Comparison of ENCODE assay signal across 33 cellular contexts in genomic region chr14:54451961-54452360, GRCh38. TPM values are rescaled to one million over a fixed set of nuclear protein-coding genes. Genes with fewer than 3 reads are reported as not detected.
"Had no signal": no experiment of that assay in that cellular context is flagged by ENCODE, and none has a peak within 500 bp of the region (broad histone marks: within the 10 kb centered on the region; RNA-seq: fewer than 3 reads in every experiment).

No MANE protein-coding gene starts in this region.

- H3K27me3 ChIP-seq: adrenal gland, brain microvascular endothelial cell, breast epithelium had no signal

- H3K4me3 ChIP-seq: adrenal gland, body of pancreas, breast epithelium had no signal

- H3K9me3 Mint-ChIP-seq: activated B cell treated with CpG ODN at 0.5 μM for 24 hours; activated CD4-positive, alpha-beta memory T cell treated with anti-CD3 and anti-CD28 coated beads for 36 hours; activated CD4-positive, alpha-beta T cell treated with anti-CD3 and anti-CD28 coated beads, Interleukin-2, amount 10 ng/mL, durations not matched to agents 7 days and 5 days; activated naive CD4-positive, alpha-beta T cell treated with anti-CD3 and anti-CD28 coated beads for 36 hours; activated naive CD4-positive, alpha-beta T cell treated with anti-CD3 and anti-CD28 coated beads, Interleukin-2, amount 50 U/mL, for 72 hours; activated naive CD8-positive, alpha-beta T cell treated with anti-CD3 and anti-CD28 coated beads for 36 hours; activated T-cell treated with anti-CD3 and anti-CD28 coated beads, Interleukin-2, amount 50 U/mL, for 24 hours; T-helper 1 cell treated with Interleukin-12 subunit alpha and Interleukin-12 subunit beta and Interleukin-4 antibody, amounts not matched to agents 30 μg/mL and 1 μg/mL, for 36 hours; T-helper 2 cell treated with Interferon-gamma antibody and Interleukin-4, amounts not matched to agents 5 μg/mL and 100 μg/mL, for 36 hours had no signal

- H3K36me3 ChIP-seq: adrenal gland, brain microvascular endothelial cell, breast epithelium had no signal

- DNase-seq: activated B cell treated with CpG ODN at 0.5 μM for 24 hours; activated CD4-positive, alpha-beta memory T cell treated with anti-CD3 and anti-CD28 coated beads for 36 hours; activated CD4-positive, alpha-beta T cell treated with anti-CD3 and anti-CD28 coated beads for 4 hours; activated CD4-positive, alpha-beta T cell treated with anti-CD3 and anti-CD28 coated beads, Interleukin-2, amount 10 ng/mL, durations not matched to agents 7 days and 5 days; activated CD4-positive, CD25-positive, alpha-beta regulatory T cell treated with anti-CD3 and anti-CD28 coated beads, Interleukin-2, amount 50 U/mL, for 72 hours; activated CD8-positive, alpha-beta memory T cell treated with anti-CD3 and anti-CD28 coated beads for 24 hours; activated CD8-positive, alpha-beta memory T cell treated with anti-CD3 and anti-CD28 coated beads, Interleukin-2, amount 10 ng/mL, durations not matched to agents 7 days and 5 days; activated CD8-positive, alpha-beta memory T cell treated with anti-CD3 and anti-CD28 coated beads, Interleukin-2, amount 50 U/mL, for 48 hours; activated CD8-positive, alpha-beta T cell treated with anti-CD3 and anti-CD28 coated beads, Interleukin-2, amount 10 ng/mL, durations not matched to agents 7 days and 5 days; activated effector memory CD4-positive, alpha-beta T cell treated with anti-CD3 and anti-CD28 coated beads, Interleukin-2, amount 50 U/mL, for 16 hours; activated gamma-delta T cell treated with Interleukin-2 at 50 U/mL for 16 hours; activated naive CD4-positive, alpha-beta T cell; activated naive CD4-positive, alpha-beta T cell treated with anti-CD3 and anti-CD28 coated beads for 36 hours; activated naive CD4-positive, alpha-beta T cell treated with anti-CD3 and anti-CD28 coated beads, Interleukin-2, amount 50 U/mL, for 16 hours; activated naive CD8-positive, alpha-beta T cell treated with anti-CD3 and anti-CD28 coated beads for 36 hours; activated T-cell treated with anti-CD3 and anti-CD28 coated beads, Interleukin-2, amount 50 U/mL, for 24 hours; activated T-cell treated with anti-CD3 and anti-CD28 coated beads, Interleukin-2, amount 50 U/mL, for 48 hours; adrenal gland; amniotic stem cell; aorta; body of pancreas; brain microvascular endothelial cell; central memory CD4-positive, alpha-beta T cell; T-helper 1 cell; T-helper 2 cell; T-helper 9 cell had no signal

- H3K27me3 Mint-ChIP-seq: activated naive CD8-positive, alpha-beta T cell treated with anti-CD3 and anti-CD28 coated beads for 36 hours had no signal

- H3K36me3 Mint-ChIP-seq: activated CD4-positive, alpha-beta memory T cell treated with anti-CD3 and anti-CD28 coated beads for 36 hours; activated CD8-positive, alpha-beta memory T cell treated with anti-CD3 and anti-CD28 coated beads, Interleukin-2, amount 10 ng/mL, durations not matched to agents 7 days and 5 days; activated naive CD4-positive, alpha-beta T cell treated with anti-CD3 and anti-CD28 coated beads, Interleukin-2, amount 50 U/mL, for 72 hours; activated naive CD8-positive, alpha-beta T cell treated with anti-CD3 and anti-CD28 coated beads for 36 hours had no signal

- H3K9me3 ChIP-seq: adrenal gland, body of pancreas, breast epithelium had no signal

- H3K4me3 Mint-ChIP-seq: activated B cell treated with CpG ODN at 0.5 μM for 24 hours; activated CD4-positive, alpha-beta memory T cell treated with anti-CD3 and anti-CD28 coated beads for 36 hours; activated CD4-positive, alpha-beta T cell treated with anti-CD3 and anti-CD28 coated beads, Interleukin-2, amount 10 ng/mL, durations not matched to agents 7 days and 5 days; activated CD8-positive, alpha-beta memory T cell treated with anti-CD3 and anti-CD28 coated beads, Interleukin-2, amount 10 ng/mL, durations not matched to agents 7 days and 5 days; activated CD8-positive, alpha-beta T cell treated with anti-CD3 and anti-CD28 coated beads, Interleukin-2, amount 10 ng/mL, durations not matched to agents 7 days and 5 days; activated naive CD4-positive, alpha-beta T cell treated with anti-CD3 and anti-CD28 coated beads for 36 hours; activated naive CD8-positive, alpha-beta T cell treated with anti-CD3 and anti-CD28 coated beads for 36 hours; activated T-cell treated with anti-CD3 and anti-CD28 coated beads, Interleukin-2, amount 50 U/mL, for 24 hours; T-helper 1 cell treated with Interleukin-12 subunit alpha and Interleukin-12 subunit beta and Interleukin-4 antibody, amounts not matched to agents 30 μg/mL and 1 μg/mL, for 36 hours; T-helper 2 cell treated with Interferon-gamma antibody and Interleukin-4, amounts not matched to agents 5 μg/mL and 100 μg/mL, for 36 hours had no signal

- FAIRE-seq: astrocyte, TTC549 had no signal

- ATAC-seq: activated CD8-positive, alpha-beta memory T cell treated with anti-CD3 and anti-CD28 coated beads, Interleukin-2, amount 10 ng/mL, durations not matched to agents 7 days and 5 days; activated CD8-positive, alpha-beta T cell treated with anti-CD3 and anti-CD28 coated beads, Interleukin-2, amount 10 ng/mL, durations not matched to agents 7 days and 5 days; activated naive CD4-positive, alpha-beta T cell treated with anti-CD3 and anti-CD28 coated beads, Interleukin-2, amount 50 U/mL, for 72 hours; body of pancreas had no signal

- H3K27ac Mint-ChIP-seq: activated B cell treated with CpG ODN at 0.5 μM for 24 hours; activated CD4-positive, alpha-beta memory T cell treated with anti-CD3 and anti-CD28 coated beads for 36 hours; activated CD4-positive, alpha-beta T cell treated with anti-CD3 and anti-CD28 coated beads, Interleukin-2, amount 10 ng/mL, durations not matched to agents 7 days and 5 days; activated CD8-positive, alpha-beta memory T cell treated with anti-CD3 and anti-CD28 coated beads, Interleukin-2, amount 10 ng/mL, durations not matched to agents 7 days and 5 days; activated CD8-positive, alpha-beta T cell treated with anti-CD3 and anti-CD28 coated beads, Interleukin-2, amount 10 ng/mL, durations not matched to agents 7 days and 5 days; activated naive CD4-positive, alpha-beta T cell treated with anti-CD3 and anti-CD28 coated beads for 36 hours; activated naive CD4-positive, alpha-beta T cell treated with anti-CD3 and anti-CD28 coated beads, Interleukin-2, amount 50 U/mL, for 72 hours; activated naive CD8-positive, alpha-beta T cell treated with anti-CD3 and anti-CD28 coated beads for 36 hours; activated T-cell treated with anti-CD3 and anti-CD28 coated beads, Interleukin-2, amount 50 U/mL, for 24 hours; T-helper 1 cell treated with Interleukin-12 subunit alpha and Interleukin-12 subunit beta and Interleukin-4 antibody, amounts not matched to agents 30 μg/mL and 1 μg/mL, for 36 hours; T-helper 2 cell treated with Interferon-gamma antibody and Interleukin-4, amounts not matched to agents 5 μg/mL and 100 μg/mL, for 36 hours had no signal

- H3K4me1 ChIP-seq: adrenal gland, body of pancreas, breast epithelium had no signal

- H3K27ac ChIP-seq: adrenal gland, body of pancreas, brain microvascular endothelial cell, breast epithelium, VCaP had no signal

RNA-seq across cellular contexts. Expression of gene CDKN3, which starts 55.2 kb away (rescaled TPM):
- total RNA-seq: body of pancreas had no signal
